28 cellular contexts compared by ENCODE assay signal in the genomic region with DNA sequence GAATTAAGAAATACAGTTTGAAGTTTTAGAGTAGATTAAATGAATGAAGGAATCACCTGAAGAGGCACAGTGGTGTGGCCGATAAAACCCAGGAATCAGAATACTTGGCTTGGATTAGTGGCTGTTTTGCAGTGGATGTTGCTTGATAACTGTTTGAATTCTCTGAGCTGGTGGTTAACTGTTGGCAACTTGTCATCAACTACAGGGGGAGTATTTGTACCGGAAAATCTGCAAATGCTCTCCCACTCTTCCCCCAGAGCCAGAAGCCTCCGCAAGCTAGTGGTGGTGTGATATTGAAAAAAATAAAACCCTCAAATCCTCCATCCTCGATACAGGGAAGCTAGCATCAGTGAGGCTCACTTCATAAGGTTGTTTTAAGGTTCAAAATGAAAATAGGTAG.
"Had no signal": no experiment of that assay in that cellular context is flagged by ENCODE, and none has a peak within 500 bp of the region (broad histone marks: within the 10 kb centered on the region; RNA-seq: fewer than 3 reads in every experiment).

No MANE protein-coding gene starts in this region.

- H3K4me3 Mint-ChIP-seq: activated B cell treated with CpG ODN at 0.5 μM for 24 hours; activated CD4-positive, alpha-beta memory T cell treated with anti-CD3 and anti-CD28 coated beads for 36 hours; activated naive CD4-positive, alpha-beta T cell treated with anti-CD3 and anti-CD28 coated beads for 36 hours; activated T-cell treated with anti-CD3 and anti-CD28 coated beads, Interleukin-2, amount 50 U/mL, for 4 hours; activated T-helper 1 cell treated with anti-CD3 and anti-CD28 coated beads, Interleukin-12 subunit alpha, Interleukin-12 subunit beta, Interleukin-2, Interleukin-4 antibody, amounts not matched to agents 30 ng/mL and 10 ng/mL and 1 ng/mL, durations not matched to agents 14 hours and 24 hours and 36 hours; brain had no signal

- H3K27ac Mint-ChIP-seq: activated B cell treated with CpG ODN at 0.5 μM for 24 hours; activated CD4-positive, alpha-beta memory T cell treated with anti-CD3 and anti-CD28 coated beads for 36 hours; activated naive CD4-positive, alpha-beta T cell treated with anti-CD3 and anti-CD28 coated beads for 36 hours; activated naive CD4-positive, alpha-beta T cell treated with anti-CD3 and anti-CD28 coated beads, Interleukin-2, amount 50 U/mL, for 72 hours; activated T-helper 1 cell treated with anti-CD3 and anti-CD28 coated beads, Interleukin-12 subunit alpha, Interleukin-12 subunit beta, Interleukin-2, Interleukin-4 antibody, amounts not matched to agents 30 ng/mL and 10 ng/mL and 1 ng/mL, durations not matched to agents 14 hours and 24 hours and 36 hours; brain had no signal

- H3K27me3 Mint-ChIP-seq: activated B cell treated with CpG ODN at 0.5 μM for 24 hours; activated CD4-positive, alpha-beta memory T cell treated with anti-CD3 and anti-CD28 coated beads for 36 hours; brain had no signal

- H3K27me3 ChIP-seq: adrenal gland had no signal

- H3K4me3 ChIP-seq: adrenal gland, PC-9 had no signal

- H3K4me1 Mint-ChIP-seq: activated B cell treated with CpG ODN at 0.5 μM for 24 hours, brain had no signal

- H3K36me3 ChIP-seq: adrenal gland had no signal

- H3K9me3 Mint-ChIP-seq: activated B cell treated with CpG ODN at 0.5 μM for 24 hours; activated CD4-positive, alpha-beta memory T cell treated with anti-CD3 and anti-CD28 coated beads for 36 hours; activated naive CD4-positive, alpha-beta T cell treated with anti-CD3 and anti-CD28 coated beads for 36 hours; activated T-cell treated with anti-CD3 and anti-CD28 coated beads, Interleukin-2, amount 50 U/mL, for 4 hours; activated T-helper 1 cell treated with anti-CD3 and anti-CD28 coated beads, Interleukin-12 subunit alpha, Interleukin-12 subunit beta, Interleukin-2, Interleukin-4 antibody, amounts not matched to agents 30 ng/mL and 10 ng/mL and 1 ng/mL, durations not matched to agents 14 hours and 24 hours and 36 hours; brain had no signal

- H3K36me3 Mint-ChIP-seq: activated CD4-positive, alpha-beta memory T cell treated with anti-CD3 and anti-CD28 coated beads for 36 hours; activated naive CD4-positive, alpha-beta T cell treated with anti-CD3 and anti-CD28 coated beads, Interleukin-2, amount 50 U/mL, for 72 hours; brain had no signal

- DNase-seq: activated B cell treated with CpG ODN at 0.5 μM for 24 hours; activated CD4-positive, alpha-beta memory T cell treated with anti-CD3 and anti-CD28 coated beads for 36 hours; activated CD4-positive, alpha-beta T cell treated with anti-CD3 and anti-CD28 coated beads for 4 hours; activated CD4-positive, alpha-beta T cell treated with anti-CD3 and anti-CD28 coated beads, Interleukin-2, amount 50 U/mL, for 1 hour; activated CD4-positive, CD25-positive, alpha-beta regulatory T cell treated with anti-CD3 and anti-CD28 coated beads, Interleukin-2, amount 50 U/mL, for 72 hours; activated CD8-positive, alpha-beta memory T cell treated with anti-CD3 and anti-CD28 coated beads, Interleukin-2, amount 50 U/mL, for 4 hours; activated gamma-delta T cell treated with Interleukin-2 at 50 U/mL for 16 hours; activated naive CD4-positive, alpha-beta T cell treated with anti-CD3 and anti-CD28 coated beads for 36 hours; activated T-cell treated with anti-CD3 and anti-CD28 coated beads for 4 hours; activated T-cell treated with anti-CD3 and anti-CD28 coated beads, Interleukin-2, amount 50 U/mL, for 4 hours; adrenal gland; cerebellar nuclear complex; NCI-H1105; NCI-H1417 treated with DMSO at 0.1 percent for 48 hours; NCI-H187 treated with DMSO at 0.1 percent for 48 hours; NCI-H2081; NCI-H226; NCI-H446 treated with DMSO at 0.1 percent for 48 hours; NCI-H69; PC-9; Right ventricle myocardium superior; SW 1271; T-helper 1 cell; T-helper 2 cell; T-helper 9 cell had no signal

- ATAC-seq: activated naive CD4-positive, alpha-beta T cell treated with anti-CD3 and anti-CD28 coated beads, Interleukin-2, amount 50 U/mL, for 72 hours; activated T-cell treated with anti-CD3 and anti-CD28 coated beads, Interleukin-2, amount 50 U/mL, for 4 hours had no signal
